In the genomic region with DNA sequence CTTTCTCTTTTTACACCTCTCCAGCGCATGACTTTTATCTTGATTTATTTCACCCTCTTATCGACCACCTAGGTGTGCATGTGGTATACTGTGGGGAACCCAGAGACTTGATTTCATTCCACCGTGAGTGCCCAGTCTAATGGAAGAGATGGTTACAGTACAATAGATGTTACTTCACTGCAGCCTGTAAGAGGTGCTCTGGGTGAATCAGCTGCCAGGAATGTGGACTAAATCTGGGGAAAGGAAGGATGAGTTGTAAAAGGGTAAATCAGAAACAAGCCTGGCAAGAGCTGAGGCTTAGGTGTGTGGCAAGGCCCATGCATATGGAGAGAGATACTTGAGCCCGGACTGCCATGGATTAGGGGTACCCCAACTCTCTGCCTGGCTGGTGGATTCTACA, we compare ENCODE assay signal across 9 cellular contexts. TPM values are rescaled to one million over a fixed set of nuclear protein-coding genes. Genes with fewer than 3 reads are reported as not detected.
DNase-seq lines count a peak whose midpoint lies in the region; ATAC-seq, FAIRE-seq and TF ChIP-seq lines count a peak whose summit lies in the region.
"Had no signal": no experiment of that assay in that cellular context is flagged by ENCODE, and none has a peak within 500 bp of the region (broad histone marks: within the 10 kb centered on the region; RNA-seq: fewer than 3 reads in every experiment).

No MANE protein-coding gene starts in this region.

- 57% methylated on average over 4 of the region's 4 CpGs for WGBS in A549 (ENCODE audit: missing lambda C conversion rate)

- H3K4me3 Mint-ChIP-seq in stimulated activated naive CD8-positive, alpha-beta T cell treated with anti-CD3 and anti-CD28 coated beads, Interleukin-15, amount 100 ng/mL, for 72 hours = no peak overlapping the region

- FAIRE-seq in A549 (lab: Jason Lieb, UNC) = no peak
- FAIRE-seq: D721Med had no signal

- intact Hi-C loops in vagina (cut with DNase I) = no loop called here

- no peaks in the 10 kb centered on the region for H3K36me3 ChIP-seq in vagina

- TF ChIP-seq POLR2A in A549 (IDR thresholded peaks at IDR 0.05; ENCODE audit: low read length) = no peak
- no peak for TF ChIP-seq POLR2A in vagina (IDR thresholded peaks at IDR 0.05)

- peak overlapping the region; percentile 47 for H3K4me2 ChIP-seq in A549

- TF ChIP-seq CTCF in A549 (IDR thresholded peaks at IDR 0.05) (no peak), cardiac fibroblast (IDR thresholded peaks at IDR 0.05; ENCODE audit: low read depth, low read length) (no peak), vagina (IDR thresholded peaks at IDR 0.05) (no peak)

- H3K27me3 Mint-ChIP-seq in stimulated activated naive CD8-positive, alpha-beta T cell treated with anti-CD3 and anti-CD28 coated beads, Interleukin-15, amount 100 ng/mL, for 72 hours = no peaks in the 10 kb centered on the region

- POLR2A ChIA-PET in A549 (lab: Yijun Ruan, JAX) = no interaction called here

- DNase-seq in A549 (ENCODE audit: low read depth in 1 of 2, low spot score in 1 of 2) (peak; percentile 45 to 47), HPDE6-E6E7 (ENCODE audit: extremely low spot score) (peak; percentile 85), cardiac fibroblast (ENCODE audit: low read depth in 2 of 2) (peak; percentile 54 to 83), left lobe of liver (ENCODE audit: low spot score) (peak; percentile 16), vagina (ENCODE audit: extremely low spot score in 2 of 2) (no peak), H4 (ENCODE audit: low spot score) (no peak)
- no peak for DNase-seq in stimulated activated naive CD8-positive, alpha-beta T cell treated with anti-CD3 and anti-CD28 coated beads, Interleukin-15, amount 100 ng/mL, for 72 hours

- no peaks in the 10 kb centered on the region for H3K9me3 Mint-ChIP-seq in stimulated activated naive CD8-positive, alpha-beta T cell treated with anti-CD3 and anti-CD28 coated beads, Interleukin-15, amount 100 ng/mL, for 72 hours

- peaks cover 94% of the 10 kb centered on the region for H3K4me1 Mint-ChIP-seq in stimulated activated naive CD8-positive, alpha-beta T cell treated with anti-CD3 and anti-CD28 coated beads, Interleukin-15, amount 100 ng/mL, for 72 hours

- no peak for TF ChIP-seq RAD21 in A549 (conservative IDR thresholded peaks at IDR 0.05 in 1 of 2, IDR thresholded peaks at IDR 0.05 in 1 of 2)

- H3K9me3 ChIP-seq in A549 (no peaks in the 10 kb centered on the region), vagina (no peaks in the 10 kb centered on the region)

- no peaks in the 10 kb centered on the region for H3K27me3 ChIP-seq in vagina

- CTCF ChIA-PET in A549 (lab: Yijun Ruan, JAX) = interaction anchor here (0.6 to 2.4 kb wide), 8 partner anchors 11 to 1509 kb away, joined by 3 to 10 read pairs (median 5); no protein-coding TSS in a partner anchor

- H3K27ac ChIP-seq in A549 = peak overlapping the region in 1 of 2 experiments; percentile 30; a peak in 2 of 6 replicates
- no peak overlapping the region for H3K27ac ChIP-seq in vagina

- no peak overlapping the region for H3K4me3 ChIP-seq in A549
- H3K4me3 ChIP-seq in cardiac fibroblast (replicated peaks in 1 of 2; ENCODE audit: low read depth in 2 of 2, low read length in 2 of 2) = no peak overlapping the region
- no peak overlapping the region for H3K4me3 ChIP-seq in vagina

- no peak for TF ChIP-seq EP300 in A549 (IDR thresholded peaks at IDR 0.05)

- ATAC-seq in A549 (peak; percentile 81 to 82; a peak in 5 of 6 replicates), left lobe of liver (no peak), GM18517 (IDR thresholded peaks at IDR 0.05; ENCODE audit: unreplicated experiment) (no peak)
- ATAC-seq in stimulated activated naive CD8-positive, alpha-beta T cell treated with anti-CD3 and anti-CD28 coated beads, Interleukin-15, amount 100 ng/mL, for 72 hours = no peak

- H3K4me1 ChIP-seq in A549 (peaks cover 36% of the 10 kb centered on the region), vagina (peaks cover 93% of the 10 kb centered on the region)

- no peak overlapping the region for H3K27ac Mint-ChIP-seq in stimulated activated naive CD8-positive, alpha-beta T cell treated with anti-CD3 and anti-CD28 coated beads, Interleukin-15, amount 100 ng/mL, for 72 hours

TF ChIP-seq in A549, 52 proteins besides CTCF, POLR2A, EP300 and RAD21:
- TF ChIP-seq PHF8 (IDR thresholded peaks at IDR 0.05; ENCODE audit: borderline replicate concordance, low read depth) (no peak), FOSL2 (IDR thresholded peaks at IDR 0.05) (no peak), FOSL2 (CRISPR knock-in tag; IDR thresholded peaks at IDR 0.05) (peak; percentile 52), MAFK (IDR thresholded peaks at IDR 0.05; ENCODE audit: partially characterized antibody) (no peak)

RNA-seq across cellular contexts. Expression of gene STK35, which starts 7.4 kb away (rescaled TPM):
- polyA plus RNA-seq in A549 (2011; rRNA removed) = 9.0 and 11.5 TPM in 2 replicates
- polyA plus RNA-seq in A549 (2012; cell fraction: cytosol; rRNA removed) = 6.3 and 8.9 TPM in 2 replicates
- 16.9 and 20.7 TPM in 2 replicates for polyA plus RNA-seq in A549 (2012; cell fraction: nucleus; rRNA removed)
- 9.5 to 10.1 TPM (median 10.0 TPM) in 3 replicates for polyA plus RNA-seq in A549 (2017; fragmentation: RNase III; extraction: RNeasy Plus Mini Kit Qiagen cat#74134 plus additional on column Dnase treatment)
- 20.5 and 22.2 TPM in 2 replicates for polyA minus RNA-seq in A549 (2011; rRNA and poly(A)+ RNA removed)
- 10.1 TPM for total RNA-seq in left lobe of liver
- 11.5 TPM for total RNA-seq in vagina
- total RNA-seq in H4 (2014; rRNA removed; shearing (Covaris generic)) = 10.4 and 19.1 TPM in 2 replicates

Comparison
In these comparisons a context has a peak if more than half of its experiments do, and no peak if none do; other contexts are left out.
1. ATAC-seq: peak in A549 (2 of 2); none in left lobe of liver (single experiment), stimulated activated naive CD8-positive, alpha-beta T cell treated with anti-CD3 and anti-CD28 coated beads, Interleukin-15, amount 100 ng/mL, for 72 hours (single experiment) and GM18517 (single experiment).
2. DNase-seq: peak in A549 (2 of 2), HPDE6-E6E7 (single experiment), cardiac fibroblast (2 of 2) and left lobe of liver (single experiment); none in stimulated activated naive CD8-positive, alpha-beta T cell treated with anti-CD3 and anti-CD28 coated beads, Interleukin-15, amount 100 ng/mL, for 72 hours (0 of 2), vagina (0 of 2) and H4 (single experiment).